ENCODE assay signal across 8 cellular contexts in genomic region chr4:26321326-26322276, GRCh38. TPM values are rescaled to one million over a fixed set of nuclear protein-coding genes. Genes with fewer than 3 reads are reported as not detected.
DNase-seq lines count a peak whose midpoint lies in the region; ATAC-seq and TF ChIP-seq lines count a peak whose summit lies in the region.

No MANE protein-coding gene starts in this region.

- ATAC-seq in T-cell (replicated peaks in 1 of 4), result no peak
- ATAC-seq in left lung, result no peak
- ATAC-seq in GM19455 (IDR thresholded peaks at IDR 0.05; ENCODE audit: unreplicated experiment), result no peak
- no peak for ATAC-seq in HG03520 (IDR thresholded peaks at IDR 0.05; ENCODE audit: unreplicated experiment)

- H3K27ac Mint-ChIP-seq in T-cell (peak overlapping the region; percentile 91 to 95), MCF 10A (ENCODE audit: low read depth, unreplicated experiment) (peak overlapping the region; percentile 94)

- H3K4me3 Mint-ChIP-seq in T-cell (peak overlapping the region; percentile 89 to 98 (median 91)), MCF 10A (ENCODE audit: unreplicated experiment) (peak overlapping the region; percentile 87)

- intact Hi-C loops in MCF 10A (cut with micrococcal nuclease) (no loop called here), left lung (cut with DNase I) (no loop called here)

- H3K36me3 Mint-ChIP-seq in T-cell, result no peaks in the 10 kb centered on the region
- H3K36me3 Mint-ChIP-seq in MCF 10A (ENCODE audit: insufficient read depth, unreplicated experiment), result peaks cover 15% of the 10 kb centered on the region

- no peak for TF ChIP-seq CTCF in MCF 10A (IDR thresholded peaks at IDR 0.05; ENCODE audit: unreplicated experiment)
- TF ChIP-seq CTCF in left lung (IDR thresholded peaks at IDR 0.05), result no peak

- H3K4me1 ChIP-seq in HAP-1, result peaks cover 18% of the 10 kb centered on the region
- peaks cover 14 to 51% of the 10 kb centered on the region in 2 donors for H3K4me1 ChIP-seq in left lung

- CTCF ChIA-PET in T-cell (lab: Charles Lee) (interaction anchor here in 1 of 2 donors (0.7 kb wide), 1 partner anchor 10 kb away, joined by 3 read pairs; no protein-coding TSS in a partner anchor), MCF 10A (lab: Yijun Ruan, JAX) (interaction anchor here (0.9 to 1.8 kb wide), 4 partner anchors 9 to 333 kb away, joined by 3 to 11 read pairs (median 3); no protein-coding TSS in a partner anchor)

- POLR2A ChIA-PET in T-cell (lab: Charles Lee), result no interaction called here
- POLR2A ChIA-PET in MCF 10A (lab: Yijun Ruan, JAX), result interaction anchor here (0.6 to 4.7 kb wide), 7 partner anchors 32 to 309 kb away, joined by 3 to 49 read pairs (median 7); no protein-coding TSS in a partner anchor

- H3K27me3 ChIP-seq in HAP-1 (ENCODE audit: low read depth) (no peaks in the 10 kb centered on the region), left lung (no peaks in the 10 kb centered on the region)

- BruUV-seq in MCF 10A (replicated peaks; lab: Mats Ljungman, UMichigan), result no TSS peak

- peak overlapping the region; percentile 84 to 99 for H3K27ac ChIP-seq in left lung

- H3K9me3 ChIP-seq in HAP-1, result no peaks in the 10 kb centered on the region
- H3K9me3 ChIP-seq in left lung, result no peaks in the 10 kb centered on the region

- H3K9me3 Mint-ChIP-seq in T-cell (peaks cover 0 to 9% (median 0%) of the 10 kb centered on the region in 3 donors), MCF 10A (ENCODE audit: unreplicated experiment) (peaks cover 17% of the 10 kb centered on the region)

- no peaks in the 10 kb centered on the region for H3K36me3 ChIP-seq in HAP-1 (replicated peaks)
- H3K36me3 ChIP-seq in left lung, result no peaks in the 10 kb centered on the region

- H3K4me1 Mint-ChIP-seq in T-cell (peaks cover 34 to 50% (median 48%) of the 10 kb centered on the region in 3 donors), MCF 10A (ENCODE audit: insufficient read depth, unreplicated experiment) (peaks cover 22% of the 10 kb centered on the region)

- H3K27me3 Mint-ChIP-seq in T-cell, result no peaks in the 10 kb centered on the region
- no peaks in the 10 kb centered on the region for H3K27me3 Mint-ChIP-seq in MCF 10A (ENCODE audit: insufficient read depth, unreplicated experiment)

- peak; percentile 26 for DNase-seq in 8988T
- peak; percentile 27 to 57 for DNase-seq in HAP-1 (ENCODE audit: low spot score in 2 of 2)
- DNase-seq in T-cell, result peak in 29 of 34 experiments; percentile 5 to 40 (median 23)
- DNase-seq in MCF 10A (ENCODE audit: unreplicated experiment), result peak; percentile 24
- DNase-seq in left lung, result peak in 1 of 2 donors; percentile 51
- DNase-seq in stimulated activated CD4-positive, alpha-beta T cell treated with anti-CD3 and anti-CD28 coated beads, TNF-alpha, amount 100 ng/mL, for 1 hour (ENCODE audit: low read depth in 3 of 3, low spot score in 1 of 3), result peak in 2 of 3 donors; percentile 2 to 21

- in situ Hi-C loops in HAP-1 (cut with MboI; ENCODE audit: low sequenced_read_pairs), result loop anchor here (10.0 kb wide), 1 partner anchor 247 kb away; no protein-coding TSS in a partner anchor

- H3K4me3 ChIP-seq in HAP-1, result peak overlapping the region; percentile 95
- H3K4me3 ChIP-seq in left lung, result peak overlapping the region; percentile 47 to 82

RNA-seq across cellular contexts. Expression of gene RBPJ, which starts 0.8 kb away (rescaled TPM):
- total RNA-seq in T-cell (10 to 100 TPM; 55.6 to 81.1 (median 60.5) TPM), MCF 10A (2022) (74.4 and 84.7 TPM in 2 replicates), left lung (100 to 1,000 TPM in 1 of 2 donors, 10 to 100 TPM in 1; 88.6 to 127 TPM)
